Comparison of ENCODE assay signal across 10 cellular contexts in genomic region chr19:4023600-4024398, GRCh38.
"Had no signal": no experiment of that assay in that cellular context is flagged by ENCODE, and none has a peak within 500 bp of the region (broad histone marks: within the 10 kb centered on the region; RNA-seq: fewer than 3 reads in every experiment).

No MANE protein-coding gene starts in this region.

- DNase-seq: activated CD4-positive, alpha-beta memory T cell treated with anti-CD3 and anti-CD28 coated beads for 36 hours; activated naive CD8-positive, alpha-beta T cell treated with anti-CD3 and anti-CD28 coated beads, Interleukin-2, amount 10 ng/mL, durations not matched to agents 7 days and 5 days; activated T-cell treated with anti-CD3 and anti-CD28 coated beads, Interleukin-2, amount 50 U/mL, for 48 hours; caudate nucleus; colonic mucosa; effector CD8-positive, alpha-beta T cell; stimulated activated naive B cell treated with anti-CD40 and anti-IgM and Interleukin-4, amounts not matched to agents 10 μg/mL and 1 μg/mL and 100 μg/mL, for 72 hours; substantia nigra had no signal

- H3K4me3 ChIP-seq: colonic mucosa, left lung, smooth muscle cell had no signal

- H3K27ac ChIP-seq: colonic mucosa, left lung had no signal

- H3K36me3 ChIP-seq: colonic mucosa had no signal

- H3K4me1 ChIP-seq: colonic mucosa, left lung had no signal

- H3K27me3 ChIP-seq: colonic mucosa, left lung had no signal

- H3K9me3 ChIP-seq: colonic mucosa had no signal

- ATAC-seq: left lung; stimulated activated naive B cell treated with anti-CD40 and anti-IgM and Interleukin-4, amounts not matched to agents 10 μg/mL and 1 μg/mL and 100 μg/mL, for 72 hours had no signal
